ENCODE assay signal across 8 cellular contexts in genomic region chr15:72319985-72320671, GRCh38. TPM values are rescaled to one million over a fixed set of nuclear protein-coding genes. Genes with fewer than 3 reads are reported as not detected.
DNase-seq lines count a peak whose midpoint lies in the region; ATAC-seq, FAIRE-seq and TF ChIP-seq lines count a peak whose summit lies in the region.

Gene CELF6 (minus strand): TSS chr15:72320157. CDS start chr15:72319874, 283 bp downstream.

- H3K4me1 Mint-ChIP-seq in activated naive CD8-positive, alpha-beta T cell treated with anti-CD3 and anti-CD28 coated beads, Interleukin-2, amount 10 ng/mL, durations not matched to agents 7 days and 5 days, result peaks cover 13% of the 10 kb centered on the region

- whole genome bisulfite sequencing in pancreas, 2 donors, result 0 to 2% methylated on average over 37 to 53 of the region's 58 CpGs

- no peaks in the 10 kb centered on the region for H3K27me3 ChIP-seq in SU-DHL-6 (ENCODE audit: low read length)
- no peaks in the 10 kb centered on the region for H3K27me3 ChIP-seq in pancreas
- no peaks in the 10 kb centered on the region for H3K27me3 ChIP-seq in thoracic aorta (replicated peaks; ENCODE audit: insufficient read depth)

- H3K4me3 ChIP-seq in SU-DHL-6 (ENCODE audit: insufficient read depth, low read length, poor library complexity, severe bottlenecking), result peak within 1 kb of the TSS; percentile 43
- peak within 1 kb of the TSS; percentile 33 to 67 (median 43) for H3K4me3 ChIP-seq in pancreas
- H3K4me3 ChIP-seq in thoracic aorta, result peak within 1 kb of the TSS; percentile 70

- POLR2A ChIA-PET in activated naive CD8-positive, alpha-beta T cell treated with anti-CD3 and anti-CD28 coated beads, Interleukin-2, amount 10 ng/mL, durations not matched to agents 7 days and 5 days (lab: Charles Lee), result interaction anchor here (0.6 to 1.3 kb wide), 3 partner anchors 55 to 124 kb away, joined by 3 to 4 read pairs (median 3); partner anchors contain the start of gene HEXA

- DNase-seq in CD1c-positive myeloid dendritic cell (ENCODE audit: extremely low spot score) (peak; percentile 94), MV-4-11 (lab: John Stamatoyannopoulos, UW) (peak; percentile 89), Right ventricle myocardium inferior (ENCODE audit: missing footprints) (peak; percentile 91), pancreas (peak; percentile 67 to 89 (median 76)), thoracic aorta (ENCODE audit: low spot score) (peak; percentile 38)
- peak; percentile 73 for DNase-seq in activated naive CD8-positive, alpha-beta T cell treated with anti-CD3 and anti-CD28 coated beads, Interleukin-2, amount 10 ng/mL, durations not matched to agents 7 days and 5 days

- no peaks in the 10 kb centered on the region for H3K9me3 ChIP-seq in SU-DHL-6 (ENCODE audit: insufficient read depth, low read length)
- no peaks in the 10 kb centered on the region for H3K9me3 ChIP-seq in pancreas
- no peaks in the 10 kb centered on the region for H3K9me3 ChIP-seq in thoracic aorta

- H3K79me2 ChIP-seq in SU-DHL-6 (ENCODE audit: insufficient read depth, low read length), result no peaks in the 10 kb centered on the region

- H2AFZ ChIP-seq in SU-DHL-6 (ENCODE audit: low read depth, low read length, severe bottlenecking), result no peak within 1 kb of the TSS

- H3K27ac ChIP-seq in SU-DHL-6 (ENCODE audit: low read depth, low read length) (no peak within 1 kb of the TSS), pancreas (no peak within 1 kb of the TSS), thoracic aorta (no peak within 1 kb of the TSS)

- H3K4me3 Mint-ChIP-seq in activated naive CD8-positive, alpha-beta T cell treated with anti-CD3 and anti-CD28 coated beads, Interleukin-2, amount 10 ng/mL, durations not matched to agents 7 days and 5 days, result peak within 1 kb of the TSS; percentile 81

- peak within 1 kb of the TSS; percentile 13; the same call in 1 of the 2 replicates for H3K9ac ChIP-seq in SU-DHL-6 (ENCODE audit: low read length)

- no peaks in the 10 kb centered on the region for H3F3A ChIP-seq in SU-DHL-6 (ENCODE audit: insufficient read depth)

- peaks cover 5% of the 10 kb centered on the region for H3K36me3 Mint-ChIP-seq in activated naive CD8-positive, alpha-beta T cell treated with anti-CD3 and anti-CD28 coated beads, Interleukin-2, amount 10 ng/mL, durations not matched to agents 7 days and 5 days

- no peaks in the 10 kb centered on the region for H4K20me1 ChIP-seq in SU-DHL-6 (ENCODE audit: low read depth, low read length)

- H3K9me3 Mint-ChIP-seq in activated naive CD8-positive, alpha-beta T cell treated with anti-CD3 and anti-CD28 coated beads, Interleukin-2, amount 10 ng/mL, durations not matched to agents 7 days and 5 days, result no peaks in the 10 kb centered on the region

- no peak for TF ChIP-seq CTCF in SU-DHL-6 (IDR thresholded peaks at IDR 0.05; ENCODE audit: insufficient read depth, low read length, poor library complexity, severe bottlenecking)
- TF ChIP-seq CTCF in pancreas (IDR thresholded peaks at IDR 0.05), result no peak
- no peak for TF ChIP-seq CTCF in thoracic aorta (IDR thresholded peaks at IDR 0.05)

- peak within 1 kb of the TSS; percentile 17 for H3K27ac Mint-ChIP-seq in activated naive CD8-positive, alpha-beta T cell treated with anti-CD3 and anti-CD28 coated beads, Interleukin-2, amount 10 ng/mL, durations not matched to agents 7 days and 5 days

- peaks cover 0 to 5% (median 5%) of the 10 kb centered on the region in 3 donors for H3K4me1 ChIP-seq in pancreas
- peaks cover 4 to 7% of the 10 kb centered on the region in 2 donors for H3K4me1 ChIP-seq in thoracic aorta (ENCODE audit: control insufficient read depth in 1 of 2, low read depth in 2 of 2)

- no peak for FAIRE-seq in pancreas (lab: Jason Lieb, UNC)

- H3K27me3 Mint-ChIP-seq in activated naive CD8-positive, alpha-beta T cell treated with anti-CD3 and anti-CD28 coated beads, Interleukin-2, amount 10 ng/mL, durations not matched to agents 7 days and 5 days, result peaks cover 17% of the 10 kb centered on the region

- H3K9me2 ChIP-seq in SU-DHL-6 (replicated peaks; ENCODE audit: insufficient read depth, low read length), result no peaks in the 10 kb centered on the region

- ATAC-seq in GM21515 (IDR thresholded peaks at IDR 0.05; ENCODE audit: unreplicated experiment) (peak; percentile 75), Right ventricle myocardium inferior (peak; percentile 78), pancreas (peak; percentile 80 to 89 (median 84)), thoracic aorta (ENCODE audit: insufficient number of reproducible peaks, low FRiP score, low read depth) (peak; percentile 33)
- peak; percentile 76 for ATAC-seq in activated naive CD8-positive, alpha-beta T cell treated with anti-CD3 and anti-CD28 coated beads, Interleukin-2, amount 10 ng/mL, durations not matched to agents 7 days and 5 days (ENCODE audit: low read depth)

- H3K4me2 ChIP-seq in SU-DHL-6 (ENCODE audit: low read depth, low read length, poor library complexity, severe bottlenecking), result peak within 1 kb of the TSS; percentile 40

- no peaks in the 10 kb centered on the region for H3K36me3 ChIP-seq in SU-DHL-6 (ENCODE audit: low read length)
- no peaks in the 10 kb centered on the region for H3K36me3 ChIP-seq in pancreas
- H3K36me3 ChIP-seq in thoracic aorta, result peaks cover 4% of the 10 kb centered on the region

- intact Hi-C loops in Right ventricle myocardium inferior (cut with DNase I), result no loop called here
- intact Hi-C loops in pancreas (cut with DNase I), result loop anchor here in 1 of 3 donors (10.0 kb wide), 1 partner anchor 205 kb away; no protein-coding TSS in a partner anchor

RNA-seq across cellular contexts. Expression of gene CELF6, which starts in this region (rescaled TPM):
- 1 to 10 TPM; 1.7 to 2.2 TPM for total RNA-seq in activated naive CD8-positive, alpha-beta T cell treated with anti-CD3 and anti-CD28 coated beads, Interleukin-2, amount 10 ng/mL, durations not matched to agents 7 days and 5 days
- 1.6 TPM for total RNA-seq in Right ventricle myocardium inferior
- total RNA-seq in pancreas, result 1 to 10 TPM in 1 of 6 donors, under 1 TPM in 5; 0.25 to 1.9 (median 0.61) TPM
- polyA plus RNA-seq in pancreas, result 10 to 100 TPM in 1 of 2 donors, 1 to 10 TPM in 1; 4.1 to 13.6 TPM
- 1 to 10 TPM; 2.3 to 4.1 TPM for total RNA-seq in thoracic aorta

Comparison
In these comparisons a context has a peak if more than half of its experiments do, and no peak if none do; other contexts are left out.
1. DNase-seq: peak in every context shown above with its lines; median percentile 94 in CD1c-positive myeloid dendritic cell; 91 in Right ventricle myocardium inferior; 89 in MV-4-11; 76 in pancreas; 73 in activated naive CD8-positive, alpha-beta T cell treated with anti-CD3 and anti-CD28 coated beads, Interleukin-2, amount 10 ng/mL, durations not matched to agents 7 days and 5 days; 38 in thoracic aorta.
2. ATAC-seq: peak in every context shown above with its lines; median percentile 84 in pancreas; 78 in Right ventricle myocardium inferior; 76 in activated naive CD8-positive, alpha-beta T cell treated with anti-CD3 and anti-CD28 coated beads, Interleukin-2, amount 10 ng/mL, durations not matched to agents 7 days and 5 days; 75 in GM21515; 33 in thoracic aorta.